ENCODE assay signal across 8 cellular contexts in genomic region chr13:44374348-44374712, GRCh38. TPM values are rescaled to one million over a fixed set of nuclear protein-coding genes. Genes with fewer than 3 reads are reported as not detected.
DNase-seq lines count a peak whose midpoint lies in the region; ATAC-seq and TF ChIP-seq lines count a peak whose summit lies in the region.
"Had no signal": no experiment of that assay in that cellular context is flagged by ENCODE, and none has a peak within 500 bp of the region (broad histone marks: within the 10 kb centered on the region; RNA-seq: fewer than 3 reads in every experiment).

No MANE protein-coding gene starts in this region.

- H3K4me1 ChIP-seq in mesenchymal stem cell (ENCODE audit: control insufficient read depth, insufficient read depth, low read depth, low read length) (peaks cover 15% of the 10 kb centered on the region), stomach smooth muscle (ENCODE audit: control insufficient read depth, insufficient read depth, low read length) (peaks cover 20% of the 10 kb centered on the region), foreskin keratinocyte (no peaks in the 10 kb centered on the region)

- H3K23ac ChIP-seq in mesenchymal stem cell (ENCODE audit: low read length in 2 of 2): no peak overlapping the region

- H2AFZ ChIP-seq in mesenchymal stem cell (ENCODE audit: low read depth, low read length): no peak overlapping the region

- H3K27ac Mint-ChIP-seq in T-cell: no peak overlapping the region

- H3K36me3 Mint-ChIP-seq in T-cell: no peaks in the 10 kb centered on the region

- no peak overlapping the region for H4K91ac ChIP-seq in mesenchymal stem cell (ENCODE audit: low read length)

- H3K9me3 ChIP-seq in mesenchymal stem cell (ENCODE audit: control insufficient read depth, low read length) (no peaks in the 10 kb centered on the region), stomach smooth muscle (ENCODE audit: control insufficient read depth in 2 of 2, low read length in 2 of 2) (no peaks in the 10 kb centered on the region)

- peak overlapping the region in 1 of 2 experiments; percentile 48 for H3K18ac ChIP-seq in mesenchymal stem cell (ENCODE audit: low read depth in 1 of 2, low read length in 2 of 2)

- TF ChIP-seq CTCF in foreskin keratinocyte (conservative IDR thresholded peaks at IDR 0.05): no peak

- peak overlapping the region; percentile 29 to 65 for H3K4me3 ChIP-seq in mesenchymal stem cell (ENCODE audit: insufficient read depth in 1 of 2, low read depth in 1 of 2, low read length in 2 of 2)
- H3K4me3 ChIP-seq in stomach smooth muscle (ENCODE audit: low read length in 2 of 2): peak overlapping the region; percentile 75 to 83

- H3K9me3 Mint-ChIP-seq in T-cell: no peaks in the 10 kb centered on the region

- peak overlapping the region in 2 of 3 donors; percentile 11 to 46 for H3K4me3 Mint-ChIP-seq in T-cell

- no peak for DNase-seq in T-cell
- peak; percentile 39 for DNase-seq in cerebellar cortex (ENCODE audit: low spot score)
- DNase-seq in mesenchymal stem cell: no peak
- no peak for DNase-seq in foreskin keratinocyte
- DNase-seq in germinal center (ENCODE audit: low spot score): no peak
- DNase-seq in activated CD8-positive, alpha-beta memory T cell treated with anti-CD3 and anti-CD28 coated beads for 24 hours: no peak

- H3K14ac ChIP-seq in mesenchymal stem cell (ENCODE audit: low read length in 2 of 2): no peak overlapping the region

- CTCF ChIA-PET in T-cell (lab: Charles Lee): interaction anchor here in 1 of 2 donors (0.5 kb wide), 1 partner anchor 351 kb away, joined by 3 read pairs; no protein-coding TSS in a partner anchor

- POLR2A ChIA-PET in T-cell (lab: Charles Lee): no interaction called here

- H2BK5ac ChIP-seq in mesenchymal stem cell (ENCODE audit: low read depth, low read length, poor library complexity, severe bottlenecking): no peak overlapping the region

- H3K4me1 Mint-ChIP-seq in T-cell: peaks cover 0 to 6% (median 3%) of the 10 kb centered on the region in 3 donors

- peak overlapping the region; percentile 73 for H2BK120ac ChIP-seq in mesenchymal stem cell (ENCODE audit: low read depth, low read length)

- no peaks in the 10 kb centered on the region for H3K27me3 ChIP-seq in mesenchymal stem cell (ENCODE audit: control insufficient read depth in 1 of 2, insufficient read depth in 1 of 2, low read length in 2 of 2)
- no peaks in the 10 kb centered on the region for H3K27me3 ChIP-seq in stomach smooth muscle (ENCODE audit: control insufficient read depth in 1 of 2, insufficient read depth in 2 of 2, low read length in 2 of 2)
- H3K27me3 ChIP-seq in foreskin keratinocyte: no peaks in the 10 kb centered on the region

- peak overlapping the region in 1 of 2 experiments; percentile 54 for H2BK12ac ChIP-seq in mesenchymal stem cell (ENCODE audit: low read length in 2 of 2)

- no peak overlapping the region for H2BK15ac ChIP-seq in mesenchymal stem cell (ENCODE audit: low read depth, poor library complexity, severe bottlenecking)

- peaks cover 4% of the 10 kb centered on the region for H3K79me1 ChIP-seq in mesenchymal stem cell (replicated peaks; ENCODE audit: low read length, poor library complexity, severe bottlenecking)

- H3K4ac ChIP-seq in mesenchymal stem cell (ENCODE audit: low read depth in 1 of 2, low read length in 2 of 2): no peak overlapping the region

- H3K4me2 ChIP-seq in mesenchymal stem cell (ENCODE audit: low read length, poor library complexity, severe bottlenecking): peak overlapping the region; percentile 88

- H4K8ac ChIP-seq in mesenchymal stem cell (ENCODE audit: low read length): no peak overlapping the region

- WGBS in mesenchymal stem cell: 63% methylated on average over 7 of the region's 10 CpGs

- H3K36me3 ChIP-seq in mesenchymal stem cell (ENCODE audit: control insufficient read depth in 1 of 2, insufficient read depth in 2 of 2, low read depth in 1 of 2, low read length in 2 of 2) (no peaks in the 10 kb centered on the region), stomach smooth muscle (ENCODE audit: control insufficient read depth in 2 of 2, insufficient read depth in 2 of 2, low read length in 2 of 2) (no peaks in the 10 kb centered on the region)

- H3K9ac ChIP-seq in mesenchymal stem cell (ENCODE audit: low read length): no peak overlapping the region
- peak overlapping the region in 1 of 2 donors; percentile 21 for H3K9ac ChIP-seq in stomach smooth muscle (ENCODE audit: low read length in 2 of 2)

- H3K27me3 Mint-ChIP-seq in T-cell: peaks cover 15 to 36% of the 10 kb centered on the region in 2 donors

- H2AK5ac ChIP-seq in mesenchymal stem cell (ENCODE audit: low read length, severe bottlenecking): peak overlapping the region; percentile 10

- ATAC-seq in T-cell (replicated peaks in 1 of 4) (no peak), foreskin keratinocyte (no peak)

- no peak overlapping the region for H3K27ac ChIP-seq in mesenchymal stem cell (ENCODE audit: low read length, poor library complexity, severe bottlenecking)
- peak overlapping the region; percentile 41 for H3K27ac ChIP-seq in stomach smooth muscle (ENCODE audit: low read length)
- no peak overlapping the region for H3K27ac ChIP-seq in foreskin keratinocyte

RNA-seq across cellular contexts. Expression of gene SERP2, which starts 0.7 kb away (rescaled TPM):
- total RNA-seq in T-cell (under 1 TPM in 3 of 5 donors, not detected in 2; 0.44 to 0.65 (median 0.47) TPM), foreskin keratinocyte (4.9 and 6.0 TPM in 2 replicates)
- polyA plus RNA-seq in mesenchymal stem cell (2013, experiment 1 of 2): 3.4 TPM
- 3.5 TPM for polyA plus RNA-seq in mesenchymal stem cell (2013, experiment 2 of 2)
- 6.7 and 7.7 TPM in 2 replicates for polyA plus RNA-seq in foreskin keratinocyte
- total RNA-seq: SK-MEL-5 had no signal
